In genomic region chr15:90710436-90710835, GRCh38 we compare ENCODE assay signal across 21 cellular contexts. TPM values are rescaled to one million over a fixed set of nuclear protein-coding genes. Genes with fewer than 3 reads are reported as not detected.
A peak's percentile ranks its signal among the peaks of the same experiment; 100 is the strongest.
DNase-seq lines count a peak whose midpoint lies in the region; ATAC-seq and TF ChIP-seq lines count a peak whose summit lies in the region.
"Had no signal": no experiment of that assay in that cellular context is flagged by ENCODE, and none has a peak within 500 bp of the region (broad histone marks: within the 10 kb centered on the region; RNA-seq: fewer than 3 reads in every experiment).

No MANE protein-coding gene starts in this region.

- H3K4me1 Mint-ChIP-seq in WTC11, result peaks cover 11% of the 10 kb centered on the region
- peaks cover 6% of the 10 kb centered on the region for H3K4me1 Mint-ChIP-seq in activated T-cell treated with anti-CD3 and anti-CD28 coated beads, Interleukin-2, amount 50 U/mL, for 4 hours (ENCODE audit: low read depth)
- peaks cover 16% of the 10 kb centered on the region for H3K4me1 Mint-ChIP-seq in activated T-cell treated with anti-CD3 and anti-CD28 coated beads, Interleukin-2, amount 50 U/mL, for 72 hours (ENCODE audit: low read depth)
- H3K4me1 Mint-ChIP-seq: immature natural killer cell had no signal

- TF ChIP-seq CTCF in HEK293 (tag by site-specific recombination; IDR thresholded peaks at IDR 0.05) (no peak), WTC11 (IDR thresholded peaks at IDR 0.05) (no peak), esophagus squamous epithelium (IDR thresholded peaks at IDR 0.05) (no peak)

- H3K27me3 ChIP-seq in iPS DF 6.9 (ENCODE audit: control insufficient read depth, insufficient read depth, low read length) (no peaks in the 10 kb centered on the region), esophagus squamous epithelium (no peaks in the 10 kb centered on the region)
- H3K27me3 ChIP-seq: gastroesophageal sphincter had no signal

- no peak overlapping the region for H3K4me3 ChIP-seq in HEK293 (ENCODE audit: low read depth, low read length)
- H3K4me3 ChIP-seq in iPS DF 6.9 (ENCODE audit: low read length), result no peak overlapping the region
- H3K4me3 ChIP-seq in esophagus squamous epithelium, result no peak overlapping the region
- H3K4me3 ChIP-seq: gastroesophageal sphincter had no signal

- WGBS in iPS DF 6.9 (ENCODE audit: insufficient coverage, insufficient read length), result no CpG with 5 or more reads among the region's 4 CpGs
- WGBS in esophagus squamous epithelium, 2 donors, result 50 to 62% methylated on average over 2 to 4 of the region's 4 CpGs

- H3K36me3 Mint-ChIP-seq in WTC11, result no peaks in the 10 kb centered on the region
- no peaks in the 10 kb centered on the region for H3K36me3 Mint-ChIP-seq in activated T-cell treated with anti-CD3 and anti-CD28 coated beads, Interleukin-2, amount 50 U/mL, for 4 hours (ENCODE audit: insufficient read depth)
- peaks cover 3 to 6% of the 10 kb centered on the region in 2 donors for H3K36me3 Mint-ChIP-seq in activated T-cell treated with anti-CD3 and anti-CD28 coated beads, Interleukin-2, amount 50 U/mL, for 72 hours (ENCODE audit: insufficient read depth in 2 of 2)

- TF ChIP-seq POLR2A in esophagus squamous epithelium (IDR thresholded peaks at IDR 0.05), result no peak

- peak; percentile 99 for ATAC-seq in WTC11
- no peak for ATAC-seq in HG02840 (IDR thresholded peaks at IDR 0.05; ENCODE audit: low FRiP score, unreplicated experiment)
- no peak for ATAC-seq in activated T-cell treated with anti-CD3 and anti-CD28 coated beads, Interleukin-2, amount 50 U/mL, for 4 hours
- ATAC-seq in activated T-cell treated with anti-CD3 and anti-CD28 coated beads, Interleukin-2, amount 50 U/mL, for 72 hours (replicated peaks in 1 of 2), result no peak
- ATAC-seq: gastroesophageal sphincter had no signal

- H3K4me3 Mint-ChIP-seq in WTC11, result no peak overlapping the region
- no peak overlapping the region for H3K4me3 Mint-ChIP-seq in activated T-cell treated with anti-CD3 and anti-CD28 coated beads, Interleukin-2, amount 50 U/mL, for 4 hours
- no peak overlapping the region for H3K4me3 Mint-ChIP-seq in activated T-cell treated with anti-CD3 and anti-CD28 coated beads, Interleukin-2, amount 50 U/mL, for 72 hours
- H3K4me3 Mint-ChIP-seq: immature natural killer cell; nephron progenitor cell; T-helper 2 cell treated with Interferon-gamma antibody and Interleukin-4, amounts not matched to agents 5 μg/mL and 100 μg/mL, for 36 hours had no signal

- H3K4me1 ChIP-seq in HEK293 (ENCODE audit: control insufficient read depth, insufficient read depth, low read length) (peaks cover 35% of the 10 kb centered on the region), iPS DF 6.9 (ENCODE audit: control insufficient read depth, insufficient read depth, low read length) (no peaks in the 10 kb centered on the region), esophagus squamous epithelium (no peaks in the 10 kb centered on the region)
- H3K4me1 ChIP-seq: gastroesophageal sphincter had no signal

- peak overlapping the region; percentile 62 for H3K27ac Mint-ChIP-seq in WTC11
- H3K27ac Mint-ChIP-seq in activated T-cell treated with anti-CD3 and anti-CD28 coated beads, Interleukin-2, amount 50 U/mL, for 72 hours, result no peak overlapping the region
- H3K27ac Mint-ChIP-seq: immature natural killer cell; nephron progenitor cell; T-helper 2 cell treated with Interferon-gamma antibody and Interleukin-4, amounts not matched to agents 5 μg/mL and 100 μg/mL, for 36 hours had no signal

- no peaks in the 10 kb centered on the region for H3K27me3 Mint-ChIP-seq in WTC11 (ENCODE audit: low read depth)
- no peaks in the 10 kb centered on the region for H3K27me3 Mint-ChIP-seq in activated T-cell treated with anti-CD3 and anti-CD28 coated beads, Interleukin-2, amount 50 U/mL, for 4 hours (ENCODE audit: low read depth)
- H3K27me3 Mint-ChIP-seq in activated T-cell treated with anti-CD3 and anti-CD28 coated beads, Interleukin-2, amount 50 U/mL, for 72 hours (ENCODE audit: low read depth), result no peaks in the 10 kb centered on the region

- H3K36me3 ChIP-seq in HEK293 (ENCODE audit: control insufficient read depth in 2 of 2, insufficient read depth in 1 of 2, low read length in 2 of 2), result peaks cover 0 to 5% of the 10 kb centered on the region in 2 experiments; a peak in 2 of 3 replicates
- no peaks in the 10 kb centered on the region for H3K36me3 ChIP-seq in iPS DF 6.9 (ENCODE audit: control insufficient read depth, insufficient read depth, low read length)
- no peaks in the 10 kb centered on the region for H3K36me3 ChIP-seq in esophagus squamous epithelium
- H3K36me3 ChIP-seq: gastroesophageal sphincter had no signal

- H3K27ac ChIP-seq in HEK293 (ENCODE audit: extremely low read depth, low read depth, low read length) (no peak overlapping the region), iPS DF 6.9 (ENCODE audit: low read length) (no peak overlapping the region), esophagus squamous epithelium (no peak overlapping the region)
- H3K27ac ChIP-seq: gastroesophageal sphincter had no signal

- H3K9me3 ChIP-seq in HEK293 (ENCODE audit: control insufficient read depth, insufficient read depth, low read depth, low read length) (no peaks in the 10 kb centered on the region), iPS DF 6.9 (ENCODE audit: control insufficient read depth, insufficient read depth, low read length) (no peaks in the 10 kb centered on the region), esophagus squamous epithelium (no peaks in the 10 kb centered on the region)
- H3K9me3 ChIP-seq: gastroesophageal sphincter had no signal

- CTCF ChIA-PET in HEK293 (lab: Yijun Ruan, JAX), result interaction anchor here (0.7 to 1.2 kb wide), 3 partner anchors 57 to 323 kb away, joined by 3 to 5 read pairs (median 3); no protein-coding TSS in a partner anchor
- CTCF ChIA-PET in WTC11 (lab: Charles Lee), result no interaction called here

- POLR2A ChIA-PET in HEK293 (lab: Yijun Ruan, JAX) (no interaction called here), WTC11 (lab: Charles Lee) (interaction anchor here (0.9 kb wide), 1 partner anchor 12 kb away, joined by 3 read pairs; no protein-coding TSS in a partner anchor)

- DNase-seq in AG08396 (ENCODE audit: low spot score) (peak; percentile 26), WTC11 (ENCODE audit: low spot score) (peak; percentile 31), iPS DF 6.9 (ENCODE audit: low read depth, low spot score) (peak; percentile 9), esophagus squamous epithelium (lab: John Stamatoyannopoulos, UW) (no peak)
- DNase-seq in activated T-cell treated with anti-CD3 and anti-CD28 coated beads, Interleukin-2, amount 50 U/mL, for 4 hours, result no peak
- no peak for DNase-seq in activated T-cell treated with anti-CD3 and anti-CD28 coated beads, Interleukin-2, amount 50 U/mL, for 72 hours
- DNase-seq: activated CD4-positive, alpha-beta T cell treated with anti-CD3 and anti-CD28 coated beads for 1 hour; activated CD8-positive, alpha-beta memory T cell treated with anti-CD3 and anti-CD28 coated beads, Interleukin-2, amount 50 U/mL, for 4 hours; activated naive CD4-positive, alpha-beta T cell treated with anti-CD3 and anti-CD28 coated beads, Interleukin-2, amount 50 U/mL, for 16 hours; AML-193; effector CD8-positive, alpha-beta T cell; immature natural killer cell; mesenchymal stem cell; NCI-H2029 treated with DMSO at 0.1 percent for 48 hours; NCI-H774; nephron progenitor cell; stimulated activated CD4-positive, alpha-beta T cell treated with anti-CD3 and anti-CD28 coated beads, Interleukin-15, amount 100 ng/mL, for 24 hours had no signal

- no peaks in the 10 kb centered on the region for H3K9me3 Mint-ChIP-seq in WTC11
- no peaks in the 10 kb centered on the region for H3K9me3 Mint-ChIP-seq in activated T-cell treated with anti-CD3 and anti-CD28 coated beads, Interleukin-2, amount 50 U/mL, for 4 hours
- no peaks in the 10 kb centered on the region for H3K9me3 Mint-ChIP-seq in activated T-cell treated with anti-CD3 and anti-CD28 coated beads, Interleukin-2, amount 50 U/mL, for 72 hours
- H3K9me3 Mint-ChIP-seq: immature natural killer cell; nephron progenitor cell; T-helper 2 cell treated with Interferon-gamma antibody and Interleukin-4, amounts not matched to agents 5 μg/mL and 100 μg/mL, for 36 hours had no signal

- intact Hi-C loops in esophagus squamous epithelium (cut with DNase I), result loop anchor here (10.0 kb wide), 1 partner anchor 174 kb away; the partner anchor contains the start of gene FES

TF ChIP-seq in HEK293, 187 proteins besides CTCF, POLR2A, EP300 and RAD21 (continues in another document):
- TF ChIP-seq INSM2 (tag by site-specific recombination; IDR thresholded peaks at IDR 0.05) (no peak), ZNF394 (tag by site-specific recombination; IDR thresholded peaks at IDR 0.05; ENCODE audit: borderline replicate concordance) (no peak)

TF ChIP-seq in WTC11, 78 proteins besides CTCF, POLR2A, EP300 and RAD21:
- 0 out of 2 replicates have a peak, but pooled peaks have one; percentile 17 for TF ChIP-seq USF2 (CRISPR knock-in tag; IDR thresholded peaks at IDR 0.05)
- TF ChIP-seq USF1 (CRISPR knock-in tag; IDR thresholded peaks at IDR 0.05), result no peak

RNA-seq across cellular contexts. Expression of gene BLM, which starts 6.7 kb away (rescaled TPM):
- total RNA-seq in WTC11 (2021) (29.9 to 40.5 TPM (median 34.8 TPM) in 3 replicates), esophagus squamous epithelium (1 to 10 TPM; 1.3 to 3.4 (median 2.0) TPM)
- total RNA-seq in activated T-cell treated with anti-CD3 and anti-CD28 coated beads, Interleukin-2, amount 50 U/mL, for 4 hours, result 10 to 100 TPM; 21.4 to 25.6 (median 23.5) TPM
- total RNA-seq in activated T-cell treated with anti-CD3 and anti-CD28 coated beads, Interleukin-2, amount 50 U/mL, for 72 hours, result 100 to 1,000 TPM in 1 of 2 donors, 10 to 100 TPM in 1; 90.9 to 101 TPM

Comparison
In these comparisons a context has a peak if more than half of its experiments do, and no peak if none do; other contexts are left out.
1. DNase-seq: peak in AG08396 (single experiment), WTC11 (single experiment) and iPS DF 6.9 (single experiment); none in activated T-cell treated with anti-CD3 and anti-CD28 coated beads, Interleukin-2, amount 50 U/mL, for 4 hours (single experiment), activated T-cell treated with anti-CD3 and anti-CD28 coated beads, Interleukin-2, amount 50 U/mL, for 72 hours (0 of 2) and esophagus squamous epithelium (single experiment).